Comparison of ENCODE assay signal across 11 cellular contexts in genomic region chr1:23951646-23952095, GRCh38. TPM values are rescaled to one million over a fixed set of nuclear protein-coding genes. Genes with fewer than 3 reads are reported as not detected.
A peak's percentile ranks its signal among the peaks of the same experiment; 100 is the strongest.
DNase-seq lines count a peak whose midpoint lies in the region; ATAC-seq and TF ChIP-seq lines count a peak whose summit lies in the region.
"Had no signal": no experiment of that assay in that cellular context is flagged by ENCODE, and none has a peak within 500 bp of the region (broad histone marks: within the 10 kb centered on the region; RNA-seq: fewer than 3 reads in every experiment).

No MANE protein-coding gene starts in this region.

- no peaks in the 10 kb centered on the region for H3K9me3 ChIP-seq in gastrocnemius medialis
- H3K9me3 ChIP-seq in endodermal cell (ENCODE audit: control insufficient read depth, low read length), result no peaks in the 10 kb centered on the region

- H3K4me1 ChIP-seq in gastrocnemius medialis, result peaks cover 8 to 12% of the 10 kb centered on the region in 2 donors
- H3K4me1 ChIP-seq in endodermal cell (ENCODE audit: control insufficient read depth, insufficient read depth, low read length), result peaks cover 3% of the 10 kb centered on the region

- intact Hi-C loops in gastrocnemius medialis (cut with DNase I; ENCODE audit: low total_unique reads), result loop anchor here (10.0 kb wide), 1 partner anchor 443 kb away; no protein-coding TSS in a partner anchor

- peaks cover 6% of the 10 kb centered on the region for H3K4me1 Mint-ChIP-seq in endodermal cell
- H3K4me1 Mint-ChIP-seq in stimulated activated memory B cell treated with anti-CD40 and anti-IgM and Interleukin-4, amounts not matched to agents 10 μg/mL and 1 μg/mL and 100 μg/mL, for 72 hours, result peaks cover 23% of the 10 kb centered on the region

- TF ChIP-seq CTCF in gastrocnemius medialis (IDR thresholded peaks at IDR 0.05 in 4 of 5, conservative IDR thresholded peaks at IDR 0.05 in 1 of 5) (no peak), endodermal cell (conservative IDR thresholded peaks at IDR 0.05) (no peak)

- no peaks in the 10 kb centered on the region for H3K9me3 Mint-ChIP-seq in endodermal cell
- peaks cover 3% of the 10 kb centered on the region for H3K9me3 Mint-ChIP-seq in stimulated activated memory B cell treated with anti-CD40 and anti-IgM and Interleukin-4, amounts not matched to agents 10 μg/mL and 1 μg/mL and 100 μg/mL, for 72 hours

- DNase-seq in GM03348 (ENCODE audit: low spot score) (peak; percentile 81), RPMI7951 (ENCODE audit: low read depth) (peak; percentile 92), fibroblast of the conjunctiva (ENCODE audit: low read depth) (peak; percentile 31), gastrocnemius medialis (peak; percentile 33 to 35), endodermal cell (no peak), left lobe of liver (ENCODE audit: low spot score) (no peak)
- no peak for DNase-seq in activated CD4-positive, alpha-beta T cell treated with anti-CD3 and anti-CD28 coated beads for 4 hours
- DNase-seq: activated naive CD4-positive, alpha-beta T cell treated with Interleukin-2 at 50 U/mL for 16 hours; heart right ventricle; NCI-H345 had no signal

- H3K36me3 Mint-ChIP-seq in endodermal cell (ENCODE audit: low read depth), result no peaks in the 10 kb centered on the region
- no peaks in the 10 kb centered on the region for H3K36me3 Mint-ChIP-seq in stimulated activated memory B cell treated with anti-CD40 and anti-IgM and Interleukin-4, amounts not matched to agents 10 μg/mL and 1 μg/mL and 100 μg/mL, for 72 hours

- H3K36me3 ChIP-seq in gastrocnemius medialis, result no peaks in the 10 kb centered on the region
- no peaks in the 10 kb centered on the region for H3K36me3 ChIP-seq in endodermal cell (ENCODE audit: control insufficient read depth, insufficient read depth, low read length)
- H3K36me3 ChIP-seq: heart right ventricle had no signal

- in situ Hi-C loops in gastrocnemius medialis (cut with MboI; ENCODE audit: low sequenced_read_pairs in 4 of 4), result loop anchor here in 1 of 4 donors (5.0 kb wide), 1 partner anchor 76 kb away; no protein-coding TSS in a partner anchor

- 77 to 82% methylated on average over 7 to 9 of the region's 9 CpGs for WGBS in endodermal cell (ENCODE audit: insufficient coverage in 1 of 2, insufficient read length in 1 of 2), 2 experiments

- ATAC-seq in gastrocnemius medialis (peak; percentile 83 to 92), left lobe of liver (no peak)
- ATAC-seq in stimulated activated memory B cell treated with anti-CD40 and anti-IgM and Interleukin-4, amounts not matched to agents 10 μg/mL and 1 μg/mL and 100 μg/mL, for 72 hours, result no peak

- H3K4me3 ChIP-seq in gastrocnemius medialis, result no peak overlapping the region
- no peak overlapping the region for H3K4me3 ChIP-seq in endodermal cell (ENCODE audit: low read length)
- H3K4me3 ChIP-seq: heart right ventricle had no signal

- H3K4me3 Mint-ChIP-seq in endodermal cell, result no peak overlapping the region
- no peak overlapping the region for H3K4me3 Mint-ChIP-seq in stimulated activated memory B cell treated with anti-CD40 and anti-IgM and Interleukin-4, amounts not matched to agents 10 μg/mL and 1 μg/mL and 100 μg/mL, for 72 hours

- H3K27me3 ChIP-seq in gastrocnemius medialis (no peaks in the 10 kb centered on the region), endodermal cell (ENCODE audit: control insufficient read depth, insufficient read depth, low read length, poor library complexity, severe bottlenecking) (no peaks in the 10 kb centered on the region)
- H3K27me3 ChIP-seq: heart right ventricle had no signal

- H3K9ac ChIP-seq in endodermal cell (ENCODE audit: extremely low read depth, low read length, poor library complexity, severe bottlenecking), result no peak overlapping the region

- H3K27ac ChIP-seq in gastrocnemius medialis, result peak overlapping the region in 3 of 4 donors; percentile 37 to 59 (median 40)
- H3K27ac ChIP-seq in endodermal cell (ENCODE audit: low read depth, low read length), result no peak overlapping the region
- H3K27ac ChIP-seq: heart right ventricle had no signal

- H3K27me3 Mint-ChIP-seq in endodermal cell (ENCODE audit: insufficient read depth), result no peaks in the 10 kb centered on the region
- H3K27me3 Mint-ChIP-seq in stimulated activated memory B cell treated with anti-CD40 and anti-IgM and Interleukin-4, amounts not matched to agents 10 μg/mL and 1 μg/mL and 100 μg/mL, for 72 hours, result no peaks in the 10 kb centered on the region

- no peak for TF ChIP-seq POLR2A in gastrocnemius medialis (IDR thresholded peaks at IDR 0.05)

- H3K27ac Mint-ChIP-seq in endodermal cell, result no peak overlapping the region
- H3K27ac Mint-ChIP-seq in stimulated activated memory B cell treated with anti-CD40 and anti-IgM and Interleukin-4, amounts not matched to agents 10 μg/mL and 1 μg/mL and 100 μg/mL, for 72 hours, result no peak overlapping the region

RNA-seq across cellular contexts. Expression of gene PNRC2, which starts 8.0 kb away (rescaled TPM):
- total RNA-seq in RPMI7951 (2014; rRNA removed; shearing (Covaris generic)), result 111 and 115 TPM in 2 replicates
- 10 to 100 TPM; 26.5 to 54.2 (median 39.4) TPM for total RNA-seq in gastrocnemius medialis
- total RNA-seq in endodermal cell, result 100 to 1,000 TPM; 107 to 108 TPM
- polyA plus RNA-seq in endodermal cell (2013, experiment 1 of 2), result 132 TPM
- polyA plus RNA-seq in endodermal cell (2013, experiment 2 of 2), result 128 TPM
- 32.1 TPM for total RNA-seq in left lobe of liver

RNA-seq across cellular contexts. Expression of gene SRSF10, which starts 28.5 kb away (rescaled TPM):
- total RNA-seq in RPMI7951 (2014; rRNA removed; shearing (Covaris generic)), result 99.5 and 107 TPM in 2 replicates
- 10 to 100 TPM; 20.4 to 49.9 (median 26.5) TPM for total RNA-seq in gastrocnemius medialis
- total RNA-seq in endodermal cell, result 100 to 1,000 TPM; 162 to 170 TPM
- polyA plus RNA-seq in endodermal cell (2013, experiment 1 of 2), result 167 TPM
- 155 TPM for polyA plus RNA-seq in endodermal cell (2013, experiment 2 of 2)
- total RNA-seq in left lobe of liver, result 31.1 TPM

RNA-seq across cellular contexts. Expression of gene CNR2, which starts 38.5 kb away (rescaled TPM):
- not detected in 2 replicates for total RNA-seq in RPMI7951 (2014; rRNA removed; shearing (Covaris generic))
- not detected for total RNA-seq in gastrocnemius medialis
- not detected for total RNA-seq in endodermal cell
- polyA plus RNA-seq in endodermal cell (2013, experiment 1 of 2), result not detected
- not detected for polyA plus RNA-seq in endodermal cell (2013, experiment 2 of 2)
- not detected for total RNA-seq in left lobe of liver

Comparison
In these comparisons a context has a peak if more than half of its experiments do, and no peak if none do; other contexts are left out.
1. DNase-seq: peak in GM03348 (single experiment), RPMI7951 (single experiment), fibroblast of the conjunctiva (single experiment) and gastrocnemius medialis (2 of 2); none in endodermal cell (single experiment), left lobe of liver (single experiment) and activated CD4-positive, alpha-beta T cell treated with anti-CD3 and anti-CD28 coated beads for 4 hours (0 of 2).
2. ATAC-seq: peak in gastrocnemius medialis (2 of 2); none in stimulated activated memory B cell treated with anti-CD40 and anti-IgM and Interleukin-4, amounts not matched to agents 10 μg/mL and 1 μg/mL and 100 μg/mL, for 72 hours (single experiment) and left lobe of liver (single experiment).